9 cellular contexts compared by ENCODE assay signal in genomic region chr17:65559483-65559801, GRCh38. TPM values are rescaled to one million over a fixed set of nuclear protein-coding genes. Genes with fewer than 3 reads are reported as not detected.
A peak's percentile ranks its signal among the peaks of the same experiment; 100 is the strongest.
DNase-seq lines count a peak whose midpoint lies in the region; ATAC-seq, FAIRE-seq and TF ChIP-seq lines count a peak whose summit lies in the region.
"Had no signal": no experiment of that assay in that cellular context is flagged by ENCODE, and none has a peak within 500 bp of the region (broad histone marks: within the 10 kb centered on the region; RNA-seq: fewer than 3 reads in every experiment).

No MANE protein-coding gene starts in this region.

- peak overlapping the region; percentile 68 for H3K4me3 Mint-ChIP-seq in memory B cell

- H3K4me3 ChIP-seq in cardiac muscle cell, result peak overlapping the region; percentile 100
- peak overlapping the region; percentile 74 to 98 (median 86) for H3K4me3 ChIP-seq in tibial nerve

- ATAC-seq in Right ventricle myocardium superior (ENCODE audit: poor library complexity) (no peak), memory B cell (ENCODE audit: low read depth) (no peak), GM18907 (IDR thresholded peaks at IDR 0.05; ENCODE audit: unreplicated experiment) (no peak)

- H3K27ac Mint-ChIP-seq in memory B cell, result no peak overlapping the region
- H3K27ac Mint-ChIP-seq: dendritic cell treated with granulocyte-macrophage colony-stimulating factor and Interleukin-4, amounts not matched to agents 40 ng/mL and 50 ng/mL, for 4 days had no signal

- no peaks in the 10 kb centered on the region for H3K36me3 ChIP-seq in cardiac muscle cell
- H3K36me3 ChIP-seq in tibial nerve, result no peaks in the 10 kb centered on the region

- peaks cover 22% of the 10 kb centered on the region for H3K4me1 ChIP-seq in cardiac muscle cell (ENCODE audit: low read depth)
- peaks cover 0 to 25% (median 9%) of the 10 kb centered on the region in 4 donors for H3K4me1 ChIP-seq in tibial nerve

- H3K9me3 ChIP-seq in cardiac muscle cell (ENCODE audit: low read depth) (no peaks in the 10 kb centered on the region), tibial nerve (no peaks in the 10 kb centered on the region)

- WGBS in tibial nerve, 2 donors, result 1% methylated on average over 12 of the region's 12 CpGs

- no peak for DNase-seq in cardiac muscle cell (ENCODE audit: low read depth in 1 of 2, low spot score in 1 of 2)
- DNase-seq in Right ventricle myocardium superior, result no peak
- DNase-seq in astrocyte of the hippocampus (ENCODE audit: low read depth, low spot score), result peak; percentile 43
- no peak for DNase-seq in memory B cell (ENCODE audit: low spot score in 2 of 2)
- no peak for DNase-seq in tibial nerve (ENCODE audit: low spot score in 2 of 2)
- no peak for DNase-seq in RCC 7860 (ENCODE audit: low spot score)
- DNase-seq in SKM-1 treated with dmso at 0.1 percent for 144 hours (lab: John Stamatoyannopoulos, UW; ENCODE audit: unreplicated experiment), result no peak

- H3K36me3 Mint-ChIP-seq in memory B cell, result no peaks in the 10 kb centered on the region

- no peak for TF ChIP-seq EP300 in tibial nerve (IDR thresholded peaks at IDR 0.05)

- H3K4me1 Mint-ChIP-seq in memory B cell, result peaks cover 12% of the 10 kb centered on the region

- TF ChIP-seq POLR2A in tibial nerve (IDR thresholded peaks at IDR 0.05), result no peak

- H3K27me3 ChIP-seq in cardiac muscle cell, result no peaks in the 10 kb centered on the region
- H3K27me3 ChIP-seq in tibial nerve, result no peaks in the 10 kb centered on the region

- TF ChIP-seq CTCF in cardiac muscle cell (IDR thresholded peaks at IDR 0.05; ENCODE audit: low read depth, low read length) (no peak), tibial nerve (IDR thresholded peaks at IDR 0.05) (no peak)

- H3K27ac ChIP-seq in cardiac muscle cell (peak overlapping the region; percentile 96), tibial nerve (peak overlapping the region; percentile 85 to 90 (median 90))

- no peak for FAIRE-seq in RCC 7860 (lab: Jason Lieb, UNC)

- no peaks in the 10 kb centered on the region for H3K9me3 Mint-ChIP-seq in memory B cell
- H3K9me3 Mint-ChIP-seq: dendritic cell treated with granulocyte-macrophage colony-stimulating factor and Interleukin-4, amounts not matched to agents 40 ng/mL and 50 ng/mL, for 4 days had no signal

- H3K27me3 Mint-ChIP-seq in memory B cell, result peaks cover 10% of the 10 kb centered on the region

- intact Hi-C loops in Right ventricle myocardium superior (cut with DNase I), result no loop called here

RNA-seq across cellular contexts. Expression of gene AXIN2, which starts 2.0 kb away (rescaled TPM):
- total RNA-seq in cardiac muscle cell, result 35.4 and 51.1 TPM in 2 replicates
- 15.0 and 22.3 TPM in 2 replicates for polyA plus RNA-seq in cardiac muscle cell
- total RNA-seq in Right ventricle myocardium superior, result 20.7 TPM
- 10 to 100 TPM; 15.3 to 23.7 (median 20.5) TPM for total RNA-seq in tibial nerve
